In the genomic region with DNA sequence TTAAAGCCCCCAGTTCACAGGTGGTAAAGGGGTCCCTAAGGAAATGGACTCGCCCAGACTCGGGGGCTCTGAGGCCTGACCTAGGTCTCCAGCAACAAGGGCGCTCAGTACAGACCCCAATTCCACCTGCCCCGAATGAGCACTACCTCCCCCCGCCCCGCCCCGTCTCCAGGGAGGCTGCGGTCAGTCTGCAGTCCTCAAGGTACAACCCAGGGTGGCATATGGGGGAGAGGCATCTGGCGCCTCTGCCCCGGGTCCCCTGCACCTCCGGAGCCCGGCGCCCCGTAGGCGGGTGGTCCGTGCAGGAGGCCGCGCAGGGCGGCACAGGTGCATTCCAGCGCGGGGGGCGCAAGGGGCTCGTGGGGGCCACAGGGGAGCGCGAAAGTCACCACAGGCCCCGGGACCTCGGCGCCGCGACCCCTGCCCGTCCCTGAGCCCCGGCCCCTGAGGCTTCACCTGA, we compare ENCODE assay signal across 8 cellular contexts. TPM values are rescaled to one million over a fixed set of nuclear protein-coding genes. Genes with fewer than 3 reads are reported as not detected.
A peak's percentile ranks its signal among the peaks of the same experiment; 100 is the strongest.
DNase-seq lines count a peak whose midpoint lies in the region; ATAC-seq and TF ChIP-seq lines count a peak whose summit lies in the region.

No MANE protein-coding gene starts in this region.

- intact Hi-C loops in Calu3 (cut with micrococcal nuclease; ENCODE audit: unreplicated experiment), result loop anchor here (5.0 kb wide), 1 partner anchor 69 kb away; the partner anchor contains the start of gene SYT8

- no peak overlapping the region for H3K27ac Mint-ChIP-seq in Calu3 (ENCODE audit: unreplicated experiment)

- BruUV-seq in Calu3 (replicated peaks; lab: Mats Ljungman, UMichigan), result TSS peak; percentile 84

- H3K4me3 Mint-ChIP-seq in Calu3 (ENCODE audit: low read depth, unreplicated experiment), result peak overlapping the region; percentile 74

- CTCF ChIA-PET in Calu3 (lab: Charles Lee), result interaction anchor here (1.7 kb wide), 1 partner anchor 71 kb away, joined by 8 read pairs; the partner anchor contains the start of gene SYT8

- no peaks in the 10 kb centered on the region for H3K27me3 ChIP-seq in SJCRH30

- H3K27me3 Mint-ChIP-seq in Calu3 (ENCODE audit: unreplicated experiment), result no peaks in the 10 kb centered on the region

- peaks cover 16% of the 10 kb centered on the region; the same call in 1 of the 2 replicates for H3K4me1 ChIP-seq in SJCRH30

- H3K27ac ChIP-seq in SJCRH30, result peak overlapping the region; percentile 31

- DNase-seq in Calu3 (no peak), SJCRH30 (no peak), fibroblast of pulmonary artery (ENCODE audit: low read depth) (no peak), skeletal muscle cell (ENCODE audit: low read depth) (no peak), SKM-1 (lab: John Stamatoyannopoulos, UW; ENCODE audit: unreplicated experiment) (no peak), NCI-H1048 (lab: John Stamatoyannopoulos, UW) (no peak)
- no peak for DNase-seq in activated effector memory CD4-positive, alpha-beta T cell treated with anti-CD3 and anti-CD28 coated beads, Interleukin-2, amount 50 U/mL, for 16 hours

- peak; percentile 16 for ATAC-seq in GM21825 (IDR thresholded peaks at IDR 0.05; ENCODE audit: unreplicated experiment)

- H3K4me3 ChIP-seq in SJCRH30 (peak overlapping the region; percentile 91), fibroblast of pulmonary artery (replicated peaks; ENCODE audit: low read depth, low read length) (peak overlapping the region; percentile 79), skeletal muscle cell (ENCODE audit: low read depth, low read length) (peak overlapping the region; percentile 86)

- no peaks in the 10 kb centered on the region for H3K9me3 Mint-ChIP-seq in Calu3 (ENCODE audit: low read depth, unreplicated experiment)

- H3K36me3 Mint-ChIP-seq in Calu3 (ENCODE audit: insufficient read depth, unreplicated experiment), result peaks cover 51% of the 10 kb centered on the region

- TF ChIP-seq CTCF in Calu3 (IDR thresholded peaks at IDR 0.05; ENCODE audit: unreplicated experiment) (no peak), fibroblast of pulmonary artery (IDR thresholded peaks at IDR 0.05; ENCODE audit: low read length, missing control alignments) (no peak)

- peaks cover 18% of the 10 kb centered on the region for H3K4me1 Mint-ChIP-seq in Calu3 (ENCODE audit: low read depth, unreplicated experiment)

- no peaks in the 10 kb centered on the region; the same call in 1 of the 2 replicates for H3K36me3 ChIP-seq in SJCRH30

- no peaks in the 10 kb centered on the region for H3K9me3 ChIP-seq in SJCRH30 (replicated peaks)

RNA-seq across cellular contexts. Expression of gene CTSD, which starts 0.4 kb away (rescaled TPM):
- total RNA-seq in Calu3 (2022), result 531 and 685 TPM in 2 replicates
- total RNA-seq in SJCRH30 (2014; rRNA removed; shearing (Covaris generic)), result 70.2 and 71.4 TPM in 2 replicates

RNA-seq across cellular contexts. Expression of gene IFITM10, which starts 13.0 kb away (rescaled TPM):
- total RNA-seq in Calu3 (2022), result 3.3 and 8.1 TPM in 2 replicates
- total RNA-seq in SJCRH30 (2014; rRNA removed; shearing (Covaris generic)), result 0.18 and 0.23 TPM in 2 replicates
